ENCODE assay signal across 8 cellular contexts in the genomic region with DNA sequence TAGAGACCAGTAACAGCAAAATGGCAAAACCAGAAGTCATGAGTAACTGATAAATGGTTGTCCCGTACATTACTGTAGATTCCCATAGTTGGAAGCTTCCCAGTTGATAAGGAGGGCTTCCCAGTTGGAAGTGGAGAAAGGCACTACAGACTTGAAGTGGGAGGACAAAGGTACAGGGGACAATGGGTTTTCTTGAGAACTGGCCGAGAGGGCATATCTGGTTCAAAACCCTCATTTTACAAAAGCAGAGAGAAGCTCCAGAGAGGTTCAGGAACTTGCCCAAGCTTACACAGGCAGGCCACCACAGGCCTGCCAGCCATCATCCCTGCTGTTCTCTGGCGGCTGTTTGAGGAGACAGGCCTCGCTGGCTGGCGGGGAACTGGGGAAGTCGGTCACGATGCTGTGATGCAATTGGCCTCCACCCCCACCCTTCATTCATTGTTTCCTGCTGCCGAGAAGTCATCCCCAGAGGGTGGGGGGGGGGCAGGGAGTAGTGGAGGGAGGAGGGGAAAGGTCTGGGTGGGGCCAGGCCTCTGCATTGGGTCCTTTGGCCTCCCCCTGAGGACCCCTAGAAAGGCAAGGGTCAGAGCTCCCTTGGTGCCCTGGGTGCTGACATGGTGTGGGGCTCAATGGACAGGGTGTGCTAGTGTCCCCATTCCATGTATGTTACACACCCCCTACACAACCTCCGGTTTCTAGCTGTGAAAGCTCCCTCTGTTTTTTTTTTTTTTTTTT. TPM values are rescaled to one million over a fixed set of nuclear protein-coding genes. Genes with fewer than 3 reads are reported as not detected.
DNase-seq lines count a peak whose midpoint lies in the region; ATAC-seq, FAIRE-seq and TF ChIP-seq lines count a peak whose summit lies in the region.
"Had no signal": no experiment of that assay in that cellular context is flagged by ENCODE, and none has a peak within 500 bp of the region (broad histone marks: within the 10 kb centered on the region; RNA-seq: fewer than 3 reads in every experiment).

No MANE protein-coding gene starts in this region.

- H3K36me3 ChIP-seq in HEK293 (ENCODE audit: control insufficient read depth in 2 of 2, insufficient read depth in 1 of 2, low read length in 2 of 2) (peaks cover 5 to 28% of the 10 kb centered on the region in 2 experiments; a peak in 2 of 3 replicates), body of pancreas (replicated peaks in 1 of 2; ENCODE audit: insufficient read depth in 1 of 2, low read depth in 2 of 2) (no peaks in the 10 kb centered on the region), keratinocyte (ENCODE audit: control insufficient read depth in 2 of 2, extremely low read depth in 1 of 2, insufficient read depth in 2 of 2, low read length in 2 of 2) (peaks cover 6 to 12% of the 10 kb centered on the region in 2 experiments)

- intact Hi-C loops in body of pancreas (cut with DNase I): no loop called here

- no peaks in the 10 kb centered on the region for H3K27me3 ChIP-seq in body of pancreas
- no peaks in the 10 kb centered on the region for H3K27me3 ChIP-seq in keratinocyte (ENCODE audit: control insufficient read depth, extremely low read depth, insufficient read depth, low read length)

- H3K9ac ChIP-seq in keratinocyte (ENCODE audit: control insufficient read depth, extremely low read depth, insufficient read depth, low read length): peak overlapping the region; percentile 83

- no peaks in the 10 kb centered on the region for H4K20me1 ChIP-seq in keratinocyte (ENCODE audit: control insufficient read depth, extremely low read depth, insufficient read depth, low read length)

- peak overlapping the region; percentile 54 for H2AFZ ChIP-seq in keratinocyte (ENCODE audit: control insufficient read depth, low read length)

- H3K4me3 ChIP-seq in HEK293 (ENCODE audit: low read depth, low read length) (no peak overlapping the region), body of pancreas (no peak overlapping the region), keratinocyte (ENCODE audit: control insufficient read depth in 2 of 3, extremely low read depth in 1 of 3, insufficient read depth in 2 of 3, low read depth in 1 of 3, low read length in 3 of 3) (peak overlapping the region in 2 of 3 experiments; percentile 48 to 68)

- peak; percentile 76 for FAIRE-seq in keratinocyte (lab: Jason Lieb, UNC)
- FAIRE-seq: islet of Langerhans had no signal

- dilution Hi-C loops in keratinocyte (cut with MboI; ENCODE audit: extremely low pct_ligation_motif_present, low sequenced_read_pairs): no loop called here

- CTCF ChIA-PET in HEK293 (lab: Yijun Ruan, JAX): interaction anchor here (0.7 to 5.8 kb wide), 6 partner anchors 11 to 254 kb away, joined by 3 to 52 read pairs (median 4); no protein-coding TSS in a partner anchor

- H3K27ac ChIP-seq in HEK293 (ENCODE audit: extremely low read depth, low read depth, low read length) (0 out of 2 replicates have a peak overlapping the region, but pooled peaks have one; percentile 4), body of pancreas (peak overlapping the region in 3 of 4 donors; percentile 64 to 96 (median 83)), keratinocyte (ENCODE audit: control insufficient read depth, insufficient read depth, low read length) (peak overlapping the region; percentile 90)

- TF ChIP-seq CTCF in HEK293 (tag by site-specific recombination; IDR thresholded peaks at IDR 0.05) (no peak), body of pancreas (IDR thresholded peaks at IDR 0.05) (no peak), keratinocyte (optimal IDR thresholded peaks at IDR 0.05 in 1 of 3, IDR thresholded peaks at IDR 0.05 in 1 of 3, conservative IDR thresholded peaks at IDR 0.05 in 1 of 3; ENCODE audit: extremely low read depth in 1 of 3, insufficient read depth in 2 of 3, low read length in 3 of 3) (no peak)

- TF ChIP-seq POLR2A in body of pancreas (IDR thresholded peaks at IDR 0.05): peak in 1 of 3 donors; percentile 53

- peaks cover 22% of the 10 kb centered on the region for H3K79me2 ChIP-seq in keratinocyte (ENCODE audit: control insufficient read depth, insufficient read depth, low read length)

- no peak for ATAC-seq in body of pancreas
- ATAC-seq in HG03108 (IDR thresholded peaks at IDR 0.05; ENCODE audit: unreplicated experiment): no peak

- H3K4me1 ChIP-seq in HEK293 (ENCODE audit: control insufficient read depth, insufficient read depth, low read length): no peaks in the 10 kb centered on the region; the same call in 1 of the 2 replicates
- peaks cover 76% of the 10 kb centered on the region for H3K4me1 ChIP-seq in body of pancreas
- H3K4me1 ChIP-seq in keratinocyte (ENCODE audit: control insufficient read depth, extremely low read depth, insufficient read depth, low read length): peaks cover 52% of the 10 kb centered on the region

- H3K9me1 ChIP-seq in keratinocyte (ENCODE audit: control insufficient read depth, extremely low read depth, insufficient read depth, low read length): peaks cover 2% of the 10 kb centered on the region

- H3K4me2 ChIP-seq in keratinocyte (ENCODE audit: control insufficient read depth, extremely low read depth, insufficient read depth, low read depth, low read length): peak overlapping the region; percentile 89

- 37 to 47% methylated on average over 8 to 9 of the region's 9 CpGs for WGBS in body of pancreas, 2 donors

- POLR2A ChIA-PET in HEK293 (lab: Yijun Ruan, JAX): interaction anchor here (0.6 to 1.9 kb wide), 8 partner anchors 11 to 364 kb away, joined by 3 to 6 read pairs (median 4); a partner anchor contains a TSS

- DNase-seq in T-helper 22 cell (ENCODE audit: low read depth) (peak; percentile 69), body of pancreas (peak in 3 of 4 donors; percentile 62 to 82 (median 67)), keratinocyte (ENCODE audit: low read depth, low spot score) (peak; percentile 49), T1000 (lab: John Stamatoyannopoulos, UW) (no peak)
- DNase-seq in stimulated activated CD4-positive, alpha-beta T cell treated with anti-CD3 and anti-CD28 coated beads, Interleukin-2, amount 100 ng/mL, for 24 hours: peak; percentile 78 to 83

- no peaks in the 10 kb centered on the region for H3K9me3 ChIP-seq in HEK293 (ENCODE audit: control insufficient read depth, insufficient read depth, low read depth, low read length)
- H3K9me3 ChIP-seq in body of pancreas: no peaks in the 10 kb centered on the region
- no peaks in the 10 kb centered on the region for H3K9me3 ChIP-seq in keratinocyte (ENCODE audit: control insufficient read depth, low read depth, low read length)

TF ChIP-seq in HEK293, 187 proteins besides CTCF, POLR2A, EP300 and RAD21 (continues in another document):
- TF ChIP-seq KLF1 (tag by site-specific recombination; IDR thresholded peaks at IDR 0.05) (0 out of 2 replicates have a peak, but pooled peaks have one; percentile 29), ZNF16 (tag by site-specific recombination; IDR thresholded peaks at IDR 0.05; ENCODE audit: low read depth) (no peak), ZNF707 (tag by site-specific recombination; IDR thresholded peaks at IDR 0.05) (no peak), PRDM1 (tag by site-specific recombination; IDR thresholded peaks at IDR 0.05) (no peak), IKZF3 (tag by site-specific recombination; IDR thresholded peaks at IDR 0.05) (peak; percentile 81)
- TF ChIP-seq, protein P1, sequence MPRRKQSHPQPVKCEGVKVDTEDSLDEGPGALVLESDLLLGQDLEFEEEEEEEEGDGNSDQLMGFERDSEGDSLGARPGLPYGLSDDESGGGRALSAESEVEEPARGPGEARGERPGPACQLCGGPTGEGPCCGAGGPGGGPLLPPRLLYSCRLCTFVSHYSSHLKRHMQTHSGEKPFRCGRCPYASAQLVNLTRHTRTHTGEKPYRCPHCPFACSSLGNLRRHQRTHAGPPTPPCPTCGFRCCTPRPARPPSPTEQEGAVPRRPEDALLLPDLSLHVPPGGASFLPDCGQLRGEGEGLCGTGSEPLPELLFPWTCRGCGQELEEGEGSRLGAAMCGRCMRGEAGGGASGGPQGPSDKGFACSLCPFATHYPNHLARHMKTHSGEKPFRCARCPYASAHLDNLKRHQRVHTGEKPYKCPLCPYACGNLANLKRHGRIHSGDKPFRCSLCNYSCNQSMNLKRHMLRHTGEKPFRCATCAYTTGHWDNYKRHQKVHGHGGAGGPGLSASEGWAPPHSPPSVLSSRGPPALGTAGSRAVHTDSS (tag by site-specific recombination; IDR thresholded peaks at IDR 0.05): no peak

RNA-seq across cellular contexts. Expression of a gene that starts 3.0 kb away (rescaled TPM):
- total RNA-seq in body of pancreas: 1 to 10 TPM; 4.2 to 7.3 TPM
- 9.4 to 33.9 TPM (median 28.7 TPM) in 3 replicates for polyA plus RNA-seq in keratinocyte
- 6.8 TPM for polyA plus RNA-seq in keratinocyte (2011; ENCODE audit: low read depth)
- polyA plus RNA-seq in keratinocyte (2011; cell fraction: cytosol; rRNA removed): 11.8 and 17.0 TPM in 2 replicates
- 7.4 and 8.5 TPM in 2 replicates for polyA plus RNA-seq in keratinocyte (2011; cell fraction: nucleus; rRNA removed)
- polyA plus RNA-seq in keratinocyte (2012; ENCODE audit: low replicate concordance): 23.6 and 57.0 TPM in 2 replicates
- polyA minus RNA-seq in keratinocyte: 5.9 to 16.6 TPM (median 8.9 TPM) in 3 replicates
- 31.7 TPM for polyA minus RNA-seq in keratinocyte (2011; cell fraction: cytosol; rRNA and poly(A)+ RNA removed)
- 5.0 and 8.5 TPM in 2 replicates for polyA minus RNA-seq in keratinocyte (2011; cell fraction: nucleus; rRNA and poly(A)+ RNA removed)

RNA-seq across cellular contexts. Expression of a gene that starts 27.9 kb away (rescaled TPM):
- 10 to 100 TPM in 1 of 2 donors, 1 to 10 TPM in 1; 4.7 to 29.3 TPM for total RNA-seq in body of pancreas
- not detected in 3 replicates for polyA plus RNA-seq in keratinocyte
- not detected for polyA plus RNA-seq in keratinocyte (2011; ENCODE audit: low read depth)
- not detected in 2 replicates for polyA plus RNA-seq in keratinocyte (2011; cell fraction: cytosol; rRNA removed)
- polyA plus RNA-seq in keratinocyte (2011; cell fraction: nucleus; rRNA removed): not detected in 2 replicates
- not detected in 2 replicates for polyA plus RNA-seq in keratinocyte (2012; ENCODE audit: low replicate concordance)
- polyA minus RNA-seq in keratinocyte: not detected in 3 replicates
- not detected for polyA minus RNA-seq in keratinocyte (2011; cell fraction: cytosol; rRNA and poly(A)+ RNA removed)
- polyA minus RNA-seq in keratinocyte (2011; cell fraction: nucleus; rRNA and poly(A)+ RNA removed): not detected in 2 replicates

RNA-seq across cellular contexts. Expression of a gene that starts 39.9 kb away (rescaled TPM):
- total RNA-seq in body of pancreas: 1 to 10 TPM in 1 of 2 donors, under 1 TPM in 1; 0.66 to 1.6 TPM
- 1.1 to 4.8 TPM (median 1.6 TPM) in 3 replicates for polyA plus RNA-seq in keratinocyte
- polyA plus RNA-seq in keratinocyte (2011; ENCODE audit: low read depth): 2.3 TPM
- polyA plus RNA-seq in keratinocyte (2011; cell fraction: cytosol; rRNA removed): 0.62 and 1.3 TPM in 2 replicates
- 11.1 and 14.7 TPM in 2 replicates for polyA plus RNA-seq in keratinocyte (2011; cell fraction: nucleus; rRNA removed)
- polyA plus RNA-seq in keratinocyte (2012; ENCODE audit: low replicate concordance): 1.3 and 2.2 TPM in 2 replicates
- 1.7 to 11.3 TPM (median 9.9 TPM) in 3 replicates for polyA minus RNA-seq in keratinocyte
- polyA minus RNA-seq in keratinocyte (2011; cell fraction: cytosol; rRNA and poly(A)+ RNA removed): 2.1 TPM
- polyA minus RNA-seq in keratinocyte (2011; cell fraction: nucleus; rRNA and poly(A)+ RNA removed): 5.6 and 9.3 TPM in 2 replicates

Comparison
In these comparisons a context has a peak if more than half of its experiments do, and no peak if none do; other contexts are left out.
1. H3K27ac ChIP-seq: peak in every context shown above with its lines; median percentile 90 in keratinocyte; 83 in body of pancreas; 4 in HEK293.
2. H3K4me3 ChIP-seq: peak in keratinocyte (2 of 3); none in HEK293 (single experiment) and body of pancreas (0 of 2).